ENCODE assay signal across 1 cellular context in genomic region chr17:64496786-64497564, GRCh38.
TF ChIP-seq lines count a peak whose summit lies in the region.

POLG2 (minus strand) TSS chr17:64497054; CDS start chr17:64496968, 86 bp downstream.

TF ChIP-seq in HepG2, 621 proteins besides CTCF, POLR2A, EP300 and RAD21 (continued from another document and continues in another):
- TF ChIP-seq, protein P1, sequence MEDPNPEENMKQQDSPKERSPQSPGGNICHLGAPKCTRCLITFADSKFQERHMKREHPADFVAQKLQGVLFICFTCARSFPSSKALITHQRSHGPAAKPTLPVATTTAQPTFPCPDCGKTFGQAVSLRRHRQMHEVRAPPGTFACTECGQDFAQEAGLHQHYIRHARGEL (CRISPR knock-in tag; IDR thresholded peaks at IDR 0.05): peak; percentile 80; the same call in 1 of the 2 replicates
- TF ChIP-seq CBX2 (IDR thresholded peaks at IDR 0.05; ENCODE audit: low read depth, low read length) (no peak), CBX2 (CRISPR knock-in tag; IDR thresholded peaks at IDR 0.05; ENCODE audit: low read depth) (peak; percentile 53; the same call in 1 of the 2 replicates), FOXP1 (IDR thresholded peaks at IDR 0.05) (no peak), FOXP1 (CRISPR knock-in tag; IDR thresholded peaks at IDR 0.05) (no peak), KDM5A (IDR thresholded peaks at IDR 0.05; ENCODE audit: borderline replicate concordance, low read length) (peak; percentile 82), GABPB1 (CRISPR knock-in tag; IDR thresholded peaks at IDR 0.05) (peak; percentile 98), ZNF253 (CRISPR knock-in tag; IDR thresholded peaks at IDR 0.05; ENCODE audit: borderline replicate concordance) (peak; percentile 89), ZNF558 (CRISPR knock-in tag; IDR thresholded peaks at IDR 0.05; ENCODE audit: borderline replicate concordance) (peak; percentile 80; the same call in 1 of the 2 replicates), ZNF12 (CRISPR knock-in tag; IDR thresholded peaks at IDR 0.05) (no peak; the same call in 1 of the 2 replicates), MIER2 (CRISPR knock-in tag; IDR thresholded peaks at IDR 0.05) (peak; percentile 49; the same call in 1 of the 2 replicates), KLF15 (CRISPR knock-in tag; IDR thresholded peaks at IDR 0.05; ENCODE audit: borderline replicate concordance) (peak; percentile 80), RXRA (CRISPR knock-in tag; IDR thresholded peaks at IDR 0.05) (peak; percentile 67), MBD4 (IDR thresholded peaks at IDR 0.05; ENCODE audit: borderline replicate concordance, low read length) (no peak; the same call in 1 of the 2 replicates), ZNF850 (CRISPR knock-in tag; conservative IDR thresholded peaks at IDR 0.05) (no peak), HMGA1 (CRISPR knock-in tag; conservative IDR thresholded peaks at IDR 0.05) (no peak), HDAC1 (CRISPR knock-in tag; IDR thresholded peaks at IDR 0.05) (peak; percentile 81), XRCC5 (optimal IDR thresholded peaks at IDR 0.05; ENCODE audit: low read length) (peak; percentile 62), CERS6 (CRISPR knock-in tag; IDR thresholded peaks at IDR 0.05) (no peak), ZNF660 (CRISPR knock-in tag; IDR thresholded peaks at IDR 0.05; ENCODE audit: borderline replicate concordance, low read depth) (no peak), ARNT2 (CRISPR knock-in tag; IDR thresholded peaks at IDR 0.05; ENCODE audit: low read depth) (peak; percentile 95), MATR3 (CRISPR knock-in tag; IDR thresholded peaks at IDR 0.05) (no peak), CCDC6 (CRISPR knock-in tag; IDR thresholded peaks at IDR 0.05) (peak; percentile 99), HNRNPK (IDR thresholded peaks at IDR 0.05; ENCODE audit: low read depth, low read length, poor library complexity, severe bottlenecking) (peak; percentile 41), CBX1 (IDR thresholded peaks at IDR 0.05; ENCODE audit: low read depth) (peak; percentile 66), RFX5 (IDR thresholded peaks at IDR 0.05; ENCODE audit: low read depth, low read length) (no peak; the same call in 1 of the 2 replicates), NCOA1 (CRISPR knock-in tag; IDR thresholded peaks at IDR 0.05) (no peak; the same call in 1 of the 2 replicates), ZNF546 (CRISPR knock-in tag; conservative IDR thresholded peaks at IDR 0.05) (peak; percentile 95), ZNF574 (CRISPR knock-in tag; IDR thresholded peaks at IDR 0.05) (peak; percentile 83), CBFB (CRISPR knock-in tag; IDR thresholded peaks at IDR 0.05) (0 out of 2 replicates have a peak, but pooled peaks have one; percentile 46), MIER3 (CRISPR knock-in tag; IDR thresholded peaks at IDR 0.05; ENCODE audit: borderline replicate concordance) (peak; percentile 87; the same call in 1 of the 2 replicates), HOXA5 (CRISPR knock-in tag; IDR thresholded peaks at IDR 0.05) (peak; percentile 84), FOXA1 (IDR thresholded peaks at IDR 0.05) (no peak), FOXA1 (CRISPR knock-in tag; IDR thresholded peaks at IDR 0.05) (0 out of 2 replicates have a peak, but pooled peaks have one; percentile 16), MED1 (CRISPR knock-in tag; IDR thresholded peaks at IDR 0.05) (peak; percentile 78), ERF (CRISPR knock-in tag; IDR thresholded peaks at IDR 0.05) (peak; percentile 94), ZKSCAN1 (IDR thresholded peaks at IDR 0.05; ENCODE audit: low read length) (no peak), ZNF510 (CRISPR knock-in tag; IDR thresholded peaks at IDR 0.05; ENCODE audit: low read depth) (peak; percentile 91; the same call in 1 of the 2 replicates), ZNF839 (CRISPR knock-in tag; IDR thresholded peaks at IDR 0.05; ENCODE audit: borderline replicate concordance) (peak; percentile 91; the same call in 1 of the 2 replicates), ISL2 (CRISPR knock-in tag; IDR thresholded peaks at IDR 0.05) (peak; percentile 70; the same call in 1 of the 2 replicates), ARHGAP35 (CRISPR knock-in tag; IDR thresholded peaks at IDR 0.05; ENCODE audit: borderline replicate concordance) (no peak; the same call in 1 of the 2 replicates), ZNF597 (CRISPR knock-in tag; IDR thresholded peaks at IDR 0.05) (0 out of 2 replicates have a peak, but pooled peaks have one; percentile 75), ZNF251 (CRISPR knock-in tag; IDR thresholded peaks at IDR 0.05) (no peak), ZNF33B (CRISPR knock-in tag; IDR thresholded peaks at IDR 0.05) (peak; percentile 65)
- TF ChIP-seq, protein P2, sequence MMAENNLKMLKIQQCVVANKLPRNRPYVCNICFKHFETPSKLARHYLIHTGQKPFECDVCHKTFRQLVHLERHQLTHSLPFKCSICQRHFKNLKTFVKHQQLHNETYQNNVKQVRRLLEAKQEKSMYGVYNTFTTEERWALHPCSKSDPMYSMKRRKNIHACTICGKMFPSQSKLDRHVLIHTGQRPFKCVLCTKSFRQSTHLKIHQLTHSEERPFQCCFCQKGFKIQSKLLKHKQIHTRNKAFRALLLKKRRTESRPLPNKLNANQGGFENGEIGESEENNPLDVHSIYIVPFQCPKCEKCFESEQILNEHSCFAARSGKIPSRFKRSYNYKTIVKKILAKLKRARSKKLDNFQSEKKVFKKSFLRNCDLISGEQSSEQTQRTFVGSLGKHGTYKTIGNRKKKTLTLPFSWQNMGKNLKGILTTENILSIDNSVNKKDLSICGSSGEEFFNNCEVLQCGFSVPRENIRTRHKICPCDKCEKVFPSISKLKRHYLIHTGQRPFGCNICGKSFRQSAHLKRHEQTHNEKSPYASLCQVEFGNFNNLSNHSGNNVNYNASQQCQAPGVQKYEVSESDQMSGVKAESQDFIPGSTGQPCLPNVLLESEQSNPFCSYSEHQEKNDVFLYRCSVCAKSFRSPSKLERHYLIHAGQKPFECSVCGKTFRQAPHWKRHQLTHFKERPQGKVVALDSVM (CRISPR knock-in tag; IDR thresholded peaks at IDR 0.05): 0 out of 2 replicates have a peak, but pooled peaks have one; percentile 50
- TF ChIP-seq, protein P3, sequence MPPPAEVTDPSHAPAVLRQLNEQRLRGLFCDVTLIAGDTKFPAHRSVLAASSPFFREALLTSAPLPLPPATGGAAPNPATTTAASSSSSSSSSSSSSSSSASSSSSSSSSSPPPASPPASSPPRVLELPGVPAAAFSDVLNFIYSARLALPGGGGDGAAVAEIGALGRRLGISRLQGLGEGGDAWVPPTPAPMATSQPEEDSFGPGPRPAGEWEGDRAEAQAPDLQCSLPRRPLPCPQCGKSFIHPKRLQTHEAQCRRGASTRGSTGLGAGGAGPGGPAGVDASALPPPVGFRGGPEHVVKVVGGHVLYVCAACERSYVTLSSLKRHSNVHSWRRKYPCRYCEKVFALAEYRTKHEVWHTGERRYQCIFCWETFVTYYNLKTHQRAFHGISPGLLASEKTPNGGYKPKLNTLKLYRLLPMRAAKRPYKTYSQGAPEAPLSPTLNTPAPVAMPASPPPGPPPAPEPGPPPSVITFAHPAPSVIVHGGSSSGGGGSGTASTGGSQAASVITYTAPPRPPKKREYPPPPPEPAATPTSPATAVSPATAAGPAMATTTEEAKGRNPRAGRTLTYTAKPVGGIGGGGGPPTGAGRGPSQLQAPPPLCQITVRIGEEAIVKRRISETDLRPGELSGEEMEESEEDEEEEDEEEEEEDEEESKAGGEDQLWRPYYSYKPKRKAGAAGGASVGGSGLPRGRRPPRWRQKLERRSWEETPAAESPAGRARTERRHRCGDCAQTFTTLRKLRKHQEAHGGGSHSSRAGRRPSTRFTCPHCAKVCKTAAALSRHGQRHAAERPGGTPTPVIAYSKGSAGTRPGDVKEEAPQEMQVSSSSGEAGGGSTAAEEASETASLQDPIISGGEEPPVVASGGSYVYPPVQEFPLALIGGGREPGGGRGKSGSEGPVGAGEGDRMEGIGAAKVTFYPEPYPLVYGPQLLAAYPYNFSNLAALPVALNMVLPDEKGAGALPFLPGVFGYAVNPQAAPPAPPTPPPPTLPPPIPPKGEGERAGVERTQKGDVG (CRISPR knock-in tag; IDR thresholded peaks at IDR 0.05; ENCODE audit: borderline replicate concordance): peak; percentile 83; the same call in 1 of the 2 replicates
- TF ChIP-seq, protein P4, sequence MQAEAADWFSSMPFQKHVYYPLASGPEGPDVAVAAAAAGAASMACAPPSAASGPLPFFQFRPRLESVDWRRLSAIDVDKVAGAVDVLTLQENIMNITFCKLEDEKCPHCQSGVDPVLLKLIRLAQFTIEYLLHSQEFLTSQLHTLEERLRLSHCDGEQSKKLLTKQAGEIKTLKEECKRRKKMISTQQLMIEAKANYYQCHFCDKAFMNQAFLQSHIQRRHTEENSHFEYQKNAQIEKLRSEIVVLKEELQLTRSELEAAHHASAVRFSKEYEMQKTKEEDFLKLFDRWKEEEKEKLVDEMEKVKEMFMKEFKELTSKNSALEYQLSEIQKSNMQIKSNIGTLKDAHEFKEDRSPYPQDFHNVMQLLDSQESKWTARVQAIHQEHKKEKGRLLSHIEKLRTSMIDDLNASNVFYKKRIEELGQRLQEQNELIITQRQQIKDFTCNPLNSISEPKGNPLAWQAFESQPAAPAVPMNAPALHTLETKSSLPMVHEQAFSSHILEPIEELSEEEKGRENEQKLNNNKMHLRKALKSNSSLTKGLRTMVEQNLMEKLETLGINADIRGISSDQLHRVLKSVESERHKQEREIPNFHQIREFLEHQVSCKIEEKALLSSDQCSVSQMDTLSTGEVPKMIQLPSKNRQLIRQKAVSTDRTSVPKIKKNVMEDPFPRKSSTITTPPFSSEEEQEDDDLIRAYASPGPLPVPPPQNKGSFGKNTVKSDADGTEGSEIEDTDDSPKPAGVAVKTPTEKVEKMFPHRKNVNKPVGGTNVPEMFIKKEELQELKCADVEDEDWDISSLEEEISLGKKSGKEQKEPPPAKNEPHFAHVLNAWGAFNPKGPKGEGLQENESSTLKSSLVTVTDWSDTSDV (CRISPR knock-in tag; IDR thresholded peaks at IDR 0.05): peak; percentile 95; the same call in 1 of the 2 replicates
- TF ChIP-seq, protein P5, sequence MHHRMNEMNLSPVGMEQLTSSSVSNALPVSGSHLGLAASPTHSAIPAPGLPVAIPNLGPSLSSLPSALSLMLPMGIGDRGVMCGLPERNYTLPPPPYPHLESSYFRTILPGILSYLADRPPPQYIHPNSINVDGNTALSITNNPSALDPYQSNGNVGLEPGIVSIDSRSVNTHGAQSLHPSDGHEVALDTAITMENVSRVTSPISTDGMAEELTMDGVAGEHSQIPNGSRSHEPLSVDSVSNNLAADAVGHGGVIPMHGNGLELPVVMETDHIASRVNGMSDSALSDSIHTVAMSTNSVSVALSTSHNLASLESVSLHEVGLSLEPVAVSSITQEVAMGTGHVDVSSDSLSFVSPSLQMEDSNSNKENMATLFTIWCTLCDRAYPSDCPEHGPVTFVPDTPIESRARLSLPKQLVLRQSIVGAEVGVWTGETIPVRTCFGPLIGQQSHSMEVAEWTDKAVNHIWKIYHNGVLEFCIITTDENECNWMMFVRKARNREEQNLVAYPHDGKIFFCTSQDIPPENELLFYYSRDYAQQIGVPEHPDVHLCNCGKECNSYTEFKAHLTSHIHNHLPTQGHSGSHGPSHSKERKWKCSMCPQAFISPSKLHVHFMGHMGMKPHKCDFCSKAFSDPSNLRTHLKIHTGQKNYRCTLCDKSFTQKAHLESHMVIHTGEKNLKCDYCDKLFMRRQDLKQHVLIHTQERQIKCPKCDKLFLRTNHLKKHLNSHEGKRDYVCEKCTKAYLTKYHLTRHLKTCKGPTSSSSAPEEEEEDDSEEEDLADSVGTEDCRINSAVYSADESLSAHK (CRISPR knock-in tag; IDR thresholded peaks at IDR 0.05; ENCODE audit: borderline replicate concordance): no peak
- TF ChIP-seq, protein P6, sequence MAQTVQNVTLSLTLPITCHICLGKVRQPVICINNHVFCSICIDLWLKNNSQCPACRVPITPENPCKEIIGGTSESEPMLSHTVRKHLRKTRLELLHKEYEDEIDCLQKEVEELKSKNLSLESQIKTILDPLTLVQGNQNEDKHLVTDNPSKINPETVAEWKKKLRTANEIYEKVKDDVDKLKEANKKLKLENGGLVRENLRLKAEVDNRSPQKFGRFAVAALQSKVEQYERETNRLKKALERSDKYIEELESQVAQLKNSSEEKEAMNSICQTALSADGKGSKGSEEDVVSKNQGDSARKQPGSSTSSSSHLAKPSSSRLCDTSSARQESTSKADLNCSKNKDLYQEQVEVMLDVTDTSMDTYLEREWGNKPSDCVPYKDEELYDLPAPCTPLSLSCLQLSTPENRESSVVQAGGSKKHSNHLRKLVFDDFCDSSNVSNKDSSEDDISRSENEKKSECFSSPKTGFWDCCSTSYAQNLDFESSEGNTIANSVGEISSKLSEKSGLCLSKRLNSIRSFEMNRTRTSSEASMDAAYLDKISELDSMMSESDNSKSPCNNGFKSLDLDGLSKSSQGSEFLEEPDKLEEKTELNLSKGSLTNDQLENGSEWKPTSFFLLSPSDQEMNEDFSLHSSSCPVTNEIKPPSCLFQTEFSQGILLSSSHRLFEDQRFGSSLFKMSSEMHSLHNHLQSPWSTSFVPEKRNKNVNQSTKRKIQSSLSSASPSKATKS (CRISPR knock-in tag; IDR thresholded peaks at IDR 0.05): no peak; the same call in 1 of the 2 replicates
